9 cellular contexts compared by ENCODE assay signal in the genomic region with DNA sequence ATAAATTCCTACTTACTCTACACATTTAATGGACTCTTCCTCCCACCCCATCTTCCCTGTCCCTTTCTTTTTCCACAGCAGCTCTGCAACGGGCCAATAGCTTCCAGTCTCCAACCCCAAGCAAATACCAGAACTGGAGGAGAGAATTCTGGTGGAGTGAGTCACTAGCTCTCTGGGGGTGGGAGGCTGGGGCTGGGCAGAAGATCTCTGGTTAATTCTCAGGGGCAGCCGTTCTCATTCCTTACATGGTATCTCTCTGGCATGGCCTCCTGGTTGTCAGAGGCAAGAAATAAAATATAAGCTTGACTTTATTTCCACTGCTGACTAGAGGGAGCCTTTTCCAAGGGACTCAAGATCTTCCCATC.
DNase-seq lines count a peak whose midpoint lies in the region; ATAC-seq, FAIRE-seq and TF ChIP-seq lines count a peak whose summit lies in the region.
"Had no signal": no experiment of that assay in that cellular context is flagged by ENCODE, and none has a peak within 500 bp of the region (broad histone marks: within the 10 kb centered on the region; RNA-seq: fewer than 3 reads in every experiment).

No MANE protein-coding gene starts in this region.

- H3K4me1 Mint-ChIP-seq in Caco-2 (ENCODE audit: low read depth, unreplicated experiment) (peaks cover 19% of the 10 kb centered on the region), CD14-positive monocyte (peaks cover 21% of the 10 kb centered on the region)

- POLR2A ChIA-PET in Caco-2 (lab: Charles Lee), result interaction anchor here (0.6 kb wide), 3 partner anchors 90 to 239 kb away, joined by 4 to 8 read pairs (median 7); a partner anchor contains a TSS

- no peaks in the 10 kb centered on the region for H3K36me3 Mint-ChIP-seq in Caco-2 (ENCODE audit: insufficient read depth, unreplicated experiment)
- peaks cover 22 to 26% of the 10 kb centered on the region in 2 donors for H3K36me3 Mint-ChIP-seq in CD14-positive monocyte

- peak overlapping the region; percentile 76 for H3K27ac Mint-ChIP-seq in Caco-2 (ENCODE audit: unreplicated experiment)
- no peak overlapping the region for H3K27ac Mint-ChIP-seq in CD14-positive monocyte
- H3K27ac Mint-ChIP-seq: activated B cell treated with CpG ODN at 0.5 μM for 24 hours had no signal

- H3K4me1 ChIP-seq in Caco-2, result peaks cover 21% of the 10 kb centered on the region
- H3K4me1 ChIP-seq in RWPE2 (ENCODE audit: insufficient read depth, poor library complexity, severe bottlenecking), result peaks cover 42% of the 10 kb centered on the region

- H3K4me3 Mint-ChIP-seq in Caco-2 (ENCODE audit: unreplicated experiment) (peak overlapping the region; percentile 25), CD14-positive monocyte (no peak overlapping the region)
- H3K4me3 Mint-ChIP-seq: activated B cell treated with CpG ODN at 0.5 μM for 24 hours had no signal

- peak in 1 of 2 experiments; percentile 50 for DNase-seq in Caco-2
- DNase-seq in RWPE2 (ENCODE audit: low spot score), result no peak
- DNase-seq in foreskin fibroblast, result peak; percentile 95 to 96
- DNase-seq in posterior vena cava (ENCODE audit: low spot score), result peak; percentile 85
- no peak for DNase-seq in NCI-H2227 treated with DMSO at 0.1 percent for 48 hours (lab: John Stamatoyannopoulos, UW)
- DNase-seq in activated gamma-delta T cell (lab: John Stamatoyannopoulos, UW), result no peak
- DNase-seq in CD14-positive monocyte (ENCODE audit: low spot score), result no peak
- no peak for DNase-seq in GM12891 (ENCODE audit: insufficient read length, low spot score)
- DNase-seq: activated B cell treated with CpG ODN at 0.5 μM for 24 hours had no signal

- no peak for TF ChIP-seq CTCF in Caco-2 (IDR thresholded peaks at IDR 0.05; ENCODE audit: insufficient read depth in 1 of 2, low read depth in 1 of 2, low read length in 1 of 2, severe bottlenecking in 1 of 2, unreplicated experiment in 1 of 2)
- no peak for TF ChIP-seq CTCF in RWPE2 (IDR thresholded peaks at IDR 0.05; ENCODE audit: poor library complexity, severe bottlenecking)
- TF ChIP-seq CTCF in foreskin fibroblast (IDR thresholded peaks at IDR 0.05; ENCODE audit: low read depth, low read length), result no peak
- no peak for TF ChIP-seq CTCF in CD14-positive monocyte (IDR thresholded peaks at IDR 0.05)

- intact Hi-C loops in Caco-2 (cut with micrococcal nuclease; ENCODE audit: unreplicated experiment), result loop anchor here (10.0 kb wide), 1 partner anchor 492 kb away; no protein-coding TSS in a partner anchor
- intact Hi-C loops in posterior vena cava (cut with DNase I), result loop anchor here in 1 of 2 donors (10.0 kb wide), 1 partner anchor 52 kb away; no protein-coding TSS in a partner anchor
- intact Hi-C loops in CD14-positive monocyte (cut with micrococcal nuclease), result no loop called here

- H3K9me3 ChIP-seq in Caco-2 (no peaks in the 10 kb centered on the region), RWPE2 (ENCODE audit: severe bottlenecking) (no peaks in the 10 kb centered on the region)

- no peaks in the 10 kb centered on the region for H3K36me3 ChIP-seq in Caco-2 (ENCODE audit: control insufficient read depth, insufficient read depth, low read length)
- 0 out of 2 replicates have a peak, but pooled peaks cover 5% of the 10 kb centered on the region for H3K36me3 ChIP-seq in RWPE2 (ENCODE audit: low read depth)

- TF ChIP-seq POLR2A in GM12891 (IDR thresholded peaks at IDR 0.05; ENCODE audit: low read depth, low read length), result no peak

- no peaks in the 10 kb centered on the region for H3K27me3 Mint-ChIP-seq in Caco-2 (ENCODE audit: insufficient read depth, unreplicated experiment)
- H3K27me3 Mint-ChIP-seq in CD14-positive monocyte (ENCODE audit: low read depth in 3 of 3), result peaks cover under 1 to 22% (median 12%) of the 10 kb centered on the region in 3 donors

- H3K4me3 ChIP-seq in Caco-2 (ENCODE audit: low read depth, low read length) (no peak overlapping the region), RWPE2 (ENCODE audit: severe bottlenecking) (no peak overlapping the region), foreskin fibroblast (ENCODE audit: low read depth in 1 of 2, low read length in 2 of 2) (peak overlapping the region in 1 of 2 donors; percentile 13)

- FAIRE-seq in GM12891 (lab: Jason Lieb, UNC), result no peak

- peak; percentile 77 for ATAC-seq in RWPE2 (ENCODE audit: low read depth)

- H3K9me3 Mint-ChIP-seq in Caco-2 (ENCODE audit: unreplicated experiment) (no peaks in the 10 kb centered on the region), CD14-positive monocyte (peaks cover 0 to 3% (median 0%) of the 10 kb centered on the region in 7 donors)
- H3K9me3 Mint-ChIP-seq: activated B cell treated with CpG ODN at 0.5 μM for 24 hours had no signal

- CTCF ChIA-PET in Caco-2 (lab: Charles Lee), result interaction anchor here (0.6 to 1.0 kb wide), 6 partner anchors 29 to 443 kb away, joined by 3 to 4 read pairs (median 4); no protein-coding TSS in a partner anchor

- BruUV-seq in Caco-2 (replicated peaks; lab: Mats Ljungman, UMichigan), result no TSS peak

- H3K27ac ChIP-seq in RWPE2 (ENCODE audit: poor library complexity, severe bottlenecking), result peak overlapping the region; percentile 96

- H3K27me3 ChIP-seq in Caco-2 (replicated peaks; ENCODE audit: control insufficient read depth, insufficient read depth, low read length), result no peaks in the 10 kb centered on the region
- no peaks in the 10 kb centered on the region for H3K27me3 ChIP-seq in RWPE2 (ENCODE audit: insufficient read depth, poor library complexity, severe bottlenecking)

TF ChIP-seq in GM12891, 5 proteins besides CTCF, POLR2A, EP300 and RAD21:
- TF ChIP-seq SPI1 (IDR thresholded peaks at IDR 0.05; ENCODE audit: low read depth, low read length) (no peak), POLR2AphosphoS5 (IDR thresholded peaks at IDR 0.05; ENCODE audit: low read depth, low read length) (no peak), POU2F2 (IDR thresholded peaks at IDR 0.05; ENCODE audit: low read depth, low read length) (no peak), PAX5 (IDR thresholded peaks at IDR 0.05; ENCODE audit: insufficient read depth, low read length, severe bottlenecking) (no peak), TAF1 (IDR thresholded peaks at IDR 0.05; ENCODE audit: low read depth, low read length) (no peak)

Comparison
In these comparisons a context has a peak if more than half of its experiments do, and no peak if none do; other contexts are left out.
1. DNase-seq: peak in foreskin fibroblast (2 of 2) and posterior vena cava (single experiment); none in RWPE2 (single experiment), NCI-H2227 treated with DMSO at 0.1 percent for 48 hours (single experiment), activated gamma-delta T cell (single experiment), CD14-positive monocyte (single experiment) and GM12891 (single experiment).